In the genomic region with DNA sequence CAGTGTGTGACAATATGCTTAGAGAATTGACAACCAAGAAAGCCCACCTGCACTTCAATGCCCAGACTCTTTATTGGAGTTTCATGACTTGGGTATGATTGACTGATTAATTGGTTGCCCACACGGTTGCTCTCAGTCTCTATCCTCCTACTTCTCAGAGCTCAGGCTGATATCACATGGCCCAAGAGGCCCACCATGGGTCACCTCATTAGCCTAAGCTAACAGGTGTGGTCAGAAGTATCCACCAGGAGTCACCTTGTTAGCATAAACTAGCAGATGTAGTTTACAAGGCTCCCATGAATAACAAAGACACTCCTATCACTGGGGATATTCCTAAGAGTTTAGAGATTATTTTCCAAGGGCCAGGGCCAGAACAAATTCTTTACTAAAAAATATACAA, we compare ENCODE assay signal across 25 cellular contexts.
"Had no signal": no experiment of that assay in that cellular context is flagged by ENCODE, and none has a peak within 500 bp of the region (broad histone marks: within the 10 kb centered on the region; RNA-seq: fewer than 3 reads in every experiment).

No MANE protein-coding gene starts in this region.

- H3K27me3 Mint-ChIP-seq: activated B cell treated with CpG ODN at 0.5 μM for 24 hours; activated CD4-positive, alpha-beta T cell treated with anti-CD3 and anti-CD28 coated beads for 36 hours had no signal

- H3K9me3 Mint-ChIP-seq: activated B cell treated with CpG ODN at 0.5 μM for 24 hours; stimulated activated effector memory CD8-positive, alpha-beta T cell treated with anti-CD3 and anti-CD28 coated beads, Interleukin-12 subunit alpha, Interleukin-12 subunit beta, amount 100 ng/mL, for 72 hours had no signal

- H3K36me3 Mint-ChIP-seq: neural progenitor cell; stimulated activated effector memory CD8-positive, alpha-beta T cell treated with anti-CD3 and anti-CD28 coated beads, Interleukin-12 subunit alpha, Interleukin-12 subunit beta, amount 100 ng/mL, for 72 hours had no signal

- ATAC-seq: activated CD4-positive, alpha-beta T cell treated with anti-CD3 and anti-CD28 coated beads for 36 hours; body of pancreas; heart left ventricle; lower lobe of right lung; naive thymus-derived CD4-positive, alpha-beta T cell; sciatic nerve; stimulated activated effector memory CD8-positive, alpha-beta T cell treated with anti-CD3 and anti-CD28 coated beads, Interleukin-12 subunit alpha, Interleukin-12 subunit beta, amount 100 ng/mL, for 72 hours; stimulated activated naive CD8-positive, alpha-beta T cell treated with anti-CD3 and anti-CD28 coated beads, Interleukin-15, amount 100 ng/mL, for 72 hours had no signal

- H3K36me3 ChIP-seq: cardiac muscle cell, heart left ventricle, lower lobe of right lung, neural progenitor cell, suprapubic skin, vagina had no signal

- H3K27ac ChIP-seq: body of pancreas, cardiac muscle cell, heart left ventricle, lower lobe of right lung, neural progenitor cell, suprapubic skin, vagina had no signal

- H3K4me3 Mint-ChIP-seq: activated B cell treated with CpG ODN at 0.5 μM for 24 hours; activated CD4-positive, alpha-beta T cell treated with anti-CD3 and anti-CD28 coated beads for 36 hours; naive thymus-derived CD4-positive, alpha-beta T cell; neural progenitor cell; stimulated activated effector memory CD8-positive, alpha-beta T cell treated with anti-CD3 and anti-CD28 coated beads, Interleukin-12 subunit alpha, Interleukin-12 subunit beta, amount 100 ng/mL, for 72 hours; stimulated activated naive CD8-positive, alpha-beta T cell treated with anti-CD3 and anti-CD28 coated beads, Interleukin-15, amount 100 ng/mL, for 72 hours had no signal

- H3K9ac ChIP-seq: neural progenitor cell had no signal

- H3K27me3 ChIP-seq: body of pancreas, cardiac muscle cell, heart left ventricle, neural progenitor cell, suprapubic skin, vagina had no signal

- H3K9me3 ChIP-seq: body of pancreas, heart left ventricle, lower lobe of right lung, suprapubic skin, vagina had no signal

- H3K4me2 ChIP-seq: neural progenitor cell had no signal

- H2AFZ ChIP-seq: neural progenitor cell had no signal

- FAIRE-seq: endometrium, kidney, small intestine had no signal

- H3K4me1 ChIP-seq: body of pancreas, lower lobe of right lung, neural progenitor cell, suprapubic skin had no signal

- H3K4me3 ChIP-seq: body of pancreas, cardiac muscle cell, heart left ventricle, lower lobe of right lung, neural progenitor cell, suprapubic skin, vagina had no signal

- DNase-seq: activated B cell treated with CpG ODN at 0.5 μM for 24 hours; activated CD4-positive, alpha-beta T cell treated with anti-CD3 and anti-CD28 coated beads for 36 hours; activated CD4-positive, alpha-beta T cell treated with anti-CD3 and anti-CD28 coated beads, Interleukin-2, amount 50 U/mL, for 4 hours; activated CD8-positive, alpha-beta memory T cell treated with anti-CD3 and anti-CD28 coated beads, Interleukin-2, amount 50 U/mL, for 48 hours; activated naive CD4-positive, alpha-beta T cell treated with Interleukin-2 at 50 U/mL for 16 hours; activated T-cell treated with anti-CD3 and anti-CD28 coated beads, Interleukin-2, amount 50 U/mL, for 48 hours; amygdala; body of pancreas; cortex of kidney; heart left ventricle; kidney; lower lobe of right lung; naive thymus-derived CD4-positive, alpha-beta T cell; posterior cingulate gyrus; small intestine; stimulated activated CD4-positive, alpha-beta T cell treated with anti-CD3 and anti-CD28 coated beads, Interleukin-2, amount 100 ng/mL, for 24 hours; stimulated activated naive CD8-positive, alpha-beta T cell treated with anti-CD3 and anti-CD28 coated beads, Interleukin-15, amount 100 ng/mL, for 72 hours; T1000 had no signal

- H3K27ac Mint-ChIP-seq: activated B cell treated with CpG ODN at 0.5 μM for 24 hours; activated CD4-positive, alpha-beta T cell treated with anti-CD3 and anti-CD28 coated beads for 36 hours; naive thymus-derived CD4-positive, alpha-beta T cell; neural progenitor cell; stimulated activated effector memory CD8-positive, alpha-beta T cell treated with anti-CD3 and anti-CD28 coated beads, Interleukin-12 subunit alpha, Interleukin-12 subunit beta, amount 100 ng/mL, for 72 hours; stimulated activated naive CD8-positive, alpha-beta T cell treated with anti-CD3 and anti-CD28 coated beads, Interleukin-15, amount 100 ng/mL, for 72 hours had no signal

- H3K4me1 Mint-ChIP-seq: activated B cell treated with CpG ODN at 0.5 μM for 24 hours; neural progenitor cell; stimulated activated effector memory CD8-positive, alpha-beta T cell treated with anti-CD3 and anti-CD28 coated beads, Interleukin-12 subunit alpha, Interleukin-12 subunit beta, amount 100 ng/mL, for 72 hours had no signal
